In genomic region chr16:88875703-88876234, GRCh38 we compare ENCODE assay signal across 18 cellular contexts. TPM values are rescaled to one million over a fixed set of nuclear protein-coding genes. Genes with fewer than 3 reads are reported as not detected.
DNase-seq lines count a peak whose midpoint lies in the region; ATAC-seq, FAIRE-seq and TF ChIP-seq lines count a peak whose summit lies in the region.
"Had no signal": no experiment of that assay in that cellular context is flagged by ENCODE, and none has a peak within 500 bp of the region (broad histone marks: within the 10 kb centered on the region; RNA-seq: fewer than 3 reads in every experiment).

No MANE protein-coding gene starts in this region.

- H3K79me2 ChIP-seq in GM23338 (replicated peaks; ENCODE audit: insufficient read depth) = no peaks in the 10 kb centered on the region
- H3K79me2 ChIP-seq in HCT116 (ENCODE audit: insufficient read depth, low read length) = no peaks in the 10 kb centered on the region
- no peaks in the 10 kb centered on the region for H3K79me2 ChIP-seq in K562 (ENCODE audit: control insufficient read depth, insufficient read depth, low read length)

- in situ Hi-C loops in K562 (cut with MboI) = no loop called here

- no peak for TF ChIP-seq CTCF in GM23338 (conservative IDR thresholded peaks at IDR 0.05; ENCODE audit: low read depth in 2 of 2)
- no peak for TF ChIP-seq CTCF in HCT116 (IDR thresholded peaks at IDR 0.05 in 2 of 3, conservative IDR thresholded peaks at IDR 0.05 in 1 of 3; ENCODE audit: borderline replicate concordance in 1 of 3, insufficient read depth in 1 of 3, low read depth in 2 of 3, low read length in 2 of 3)
- TF ChIP-seq CTCF in K562 (IDR thresholded peaks at IDR 0.05 in 2 of 3, conservative IDR thresholded peaks at IDR 0.05 in 1 of 3; ENCODE audit: insufficient read depth in 2 of 3, low read depth in 1 of 3, low read length in 3 of 3) = no peak

- H3K36me3 ChIP-seq in GM23338 (ENCODE audit: insufficient read depth) (no peaks in the 10 kb centered on the region), HCT116 (ENCODE audit: control insufficient read depth in 1 of 2, insufficient read depth in 2 of 2, low read length in 2 of 2) (no peaks in the 10 kb centered on the region), K562 (ENCODE audit: control insufficient read depth, insufficient read depth, low read length) (peaks cover 69% of the 10 kb centered on the region; the same call in 2 of the 3 replicates), neuronal stem cell (replicated peaks in 1 of 2; ENCODE audit: control insufficient read depth in 2 of 2, insufficient read depth in 2 of 2, low read length in 2 of 2) (no peaks in the 10 kb centered on the region)
- H3K36me3 ChIP-seq: BE2C had no signal

- H2BK15ac ChIP-seq in neuronal stem cell (ENCODE audit: low read length) = no peak overlapping the region

- over 99% methylated on average over 21 of the region's 22 CpGs for WGBS in K562 (ENCODE audit: insufficient coverage, low coverage, missing lambda C conversion rate)
- no CpG with 5 or more reads among the region's 22 CpGs for WGBS in neuronal stem cell (ENCODE audit: extremely low coverage in 2 of 2, insufficient read length in 2 of 2, insufficient replicate concordance in 1 of 2), 2 donors

- H3K18ac ChIP-seq in neuronal stem cell (ENCODE audit: low read length) = no peak overlapping the region

- H3F3A ChIP-seq in GM23338 (replicated peaks; ENCODE audit: low read depth) = no peaks in the 10 kb centered on the region

- BruUV-seq in HCT116 (replicated peaks; lab: Mats Ljungman, UMichigan) (TSS peak; percentile 56), K562 (replicated peaks; lab: Mats Ljungman, UMichigan) (TSS peak; percentile 50)

- no peak overlapping the region for H3K23ac ChIP-seq in neuronal stem cell (ENCODE audit: low read depth, low read length, poor library complexity)

- H3K27me3 Mint-ChIP-seq in GM23338 (ENCODE audit: insufficient read depth, low read depth, poor library complexity) = peaks cover 13% of the 10 kb centered on the region

- no peak overlapping the region for H2BK120ac ChIP-seq in neuronal stem cell (ENCODE audit: low read depth, low read length)

- RAD21 ChIA-PET in HCT116 (lab: Charles Lee; ENCODE audit: low non-redundant PET in 1 of 2, low total read pairs in 2 of 2, uncharacterized antibody in 2 of 2, unreplicated experiment in 2 of 2) = no interaction called here

- no peaks in the 10 kb centered on the region; the same call in 1 of the 3 replicates for H3K9me3 Mint-ChIP-seq in GM23338
- H3K9me3 Mint-ChIP-seq: CD8-positive, alpha-beta memory T cell; H9 had no signal

- no peak for ATAC-seq in GM23338
- ATAC-seq in HCT116 = no peak
- ATAC-seq in K562 = no peak
- no peak for ATAC-seq in GM18873 (IDR thresholded peaks at IDR 0.05; ENCODE audit: low FRiP score, unreplicated experiment)

- POLR2A ChIA-PET in HCT116 (lab: Charles Lee) (no interaction called here), K562 (lab: Yijun Ruan, JAX) (interaction anchor here (0.7 to 0.8 kb wide), 2 partner anchors 9 to 18 kb away, joined by 3 read pairs; no protein-coding TSS in a partner anchor)

- no peak overlapping the region for H3K4me3 ChIP-seq in GM23338
- no peak overlapping the region for H3K4me3 ChIP-seq in HCT116 (replicated peaks in 1 of 2; ENCODE audit: low read depth in 1 of 2, low read length in 2 of 2)
- no peak overlapping the region for H3K4me3 ChIP-seq in K562
- no peak overlapping the region for H3K4me3 ChIP-seq in neuronal stem cell (ENCODE audit: low read length in 2 of 2)

- H2AFZ ChIP-seq in GM23338 = no peak overlapping the region
- H2AFZ ChIP-seq in HCT116 (ENCODE audit: low read depth, low read length, poor library complexity, severe bottlenecking) = no peak overlapping the region
- H2AFZ ChIP-seq in K562 (ENCODE audit: low read depth, low read length) = no peak overlapping the region
- no peak overlapping the region for H2AFZ ChIP-seq in neuronal stem cell (ENCODE audit: low read length)

- H3K9me1 ChIP-seq in K562 (ENCODE audit: control insufficient read depth, insufficient read depth, low read length) = peaks cover 9% of the 10 kb centered on the region

- no peak for TF ChIP-seq EP300 in K562 (IDR thresholded peaks at IDR 0.05; ENCODE audit: low read length)

- H3K27ac ChIP-seq in GM23338 (ENCODE audit: low read depth) = 0 out of 2 replicates have a peak overlapping the region, but pooled peaks have one; percentile 2
- no peak overlapping the region for H3K27ac ChIP-seq in HCT116 (ENCODE audit: low read depth, low read length)
- H3K27ac ChIP-seq in K562 (ENCODE audit: extremely low read depth, low read depth, low read length) = no peak overlapping the region
- no peak overlapping the region for H3K27ac ChIP-seq in neuronal stem cell (replicated peaks; ENCODE audit: low read length)

- no peaks in the 10 kb centered on the region for H3K9me2 ChIP-seq in GM23338 (ENCODE audit: insufficient read depth)
- no peaks in the 10 kb centered on the region for H3K9me2 ChIP-seq in HCT116 (ENCODE audit: insufficient read depth)

- no peaks in the 10 kb centered on the region for H3K4me1 ChIP-seq in GM23338 (ENCODE audit: insufficient read depth)
- H3K4me1 ChIP-seq in HCT116 (ENCODE audit: control insufficient read depth in 1 of 2, insufficient read depth in 2 of 2, low read length in 2 of 2) = no peaks in the 10 kb centered on the region
- H3K4me1 ChIP-seq in K562 (replicated peaks in 1 of 2; ENCODE audit: control insufficient read depth in 2 of 2, insufficient read depth in 2 of 2, low read length in 2 of 2) = peaks cover 13 to 65% of the 10 kb centered on the region in 2 experiments; a peak in 4 of 5 replicates
- H3K4me1 ChIP-seq in neuronal stem cell (ENCODE audit: control insufficient read depth in 2 of 2, insufficient read depth in 1 of 2, low read depth in 1 of 2, low read length in 2 of 2) = peaks cover 8 to 17% of the 10 kb centered on the region in 2 donors
- H3K4me1 ChIP-seq: BE2C had no signal

- no peak for TF ChIP-seq POLR2A in HCT116 (IDR thresholded peaks at IDR 0.05; ENCODE audit: borderline replicate concordance, extremely low read depth, insufficient read depth, insufficient read length)
- TF ChIP-seq POLR2A in K562 (conservative IDR thresholded peaks at IDR 0.05) = no peak

- H3K4me3 Mint-ChIP-seq in GM23338 = no peak overlapping the region
- H3K4me3 Mint-ChIP-seq: CD4-positive, CD25-positive, alpha-beta regulatory T cell; CD8-positive, alpha-beta memory T cell; H9 had no signal

- H4K20me1 ChIP-seq in GM23338 (replicated peaks; ENCODE audit: insufficient read depth) (no peaks in the 10 kb centered on the region), HCT116 (ENCODE audit: insufficient read depth) (no peaks in the 10 kb centered on the region), K562 (replicated peaks; ENCODE audit: control insufficient read depth, insufficient read depth, low read length) (peaks cover 12% of the 10 kb centered on the region; the same call in 1 of the 2 replicates)

- no peak overlapping the region for H2BK5ac ChIP-seq in neuronal stem cell (ENCODE audit: low read length)

- DNase-seq in GM23338 (ENCODE audit: low spot score) (no peak), HCT116 (ENCODE audit: low read depth, low spot score) (no peak), K562 (ENCODE audit: extremely low read depth in 1 of 4, low spot score in 3 of 4) (no peak), neuronal stem cell (ENCODE audit: low spot score) (no peak), DMS79 (lab: John Stamatoyannopoulos, UW) (no peak)
- DNase-seq: ACHN; BE2C; C1 segment of cervical spinal cord; CD4-positive, CD25-positive, alpha-beta regulatory T cell; CD8-positive, alpha-beta memory T cell; COR-L47; DMS 273 treated with DMSO at 0.1 percent for 48 hours; H9 had no signal

- H3K9ac ChIP-seq in HCT116 (ENCODE audit: low read length) (no peak overlapping the region), K562 (ENCODE audit: insufficient read depth in 1 of 2, low read depth in 2 of 2, low read length in 2 of 2) (no peak overlapping the region), neuronal stem cell (ENCODE audit: low read depth, low read length, poor library complexity) (no peak overlapping the region)

- H3K9me3 ChIP-seq in HCT116 (ENCODE audit: control insufficient read depth in 1 of 2, insufficient read depth in 1 of 2, low read depth in 1 of 2, low read length in 2 of 2) = no peaks in the 10 kb centered on the region
- no peaks in the 10 kb centered on the region for H3K9me3 ChIP-seq in K562 (replicated peaks; ENCODE audit: control insufficient read depth, insufficient read depth, low read depth, low read length)
- H3K9me3 ChIP-seq in neuronal stem cell (replicated peaks in 1 of 2; ENCODE audit: control insufficient read depth in 2 of 2, insufficient read depth in 1 of 2, low read depth in 1 of 2, low read length in 2 of 2) = no peaks in the 10 kb centered on the region
- H3K9me3 ChIP-seq: BE2C had no signal

- no peak overlapping the region for H2BK12ac ChIP-seq in neuronal stem cell (ENCODE audit: low read length)

- no peak overlapping the region for H3K4me2 ChIP-seq in GM23338
- no peak overlapping the region for H3K4me2 ChIP-seq in HCT116 (ENCODE audit: low read length)
- H3K4me2 ChIP-seq in K562 (ENCODE audit: insufficient read depth, low read length) = no peak overlapping the region
- H3K4me2 ChIP-seq in neuronal stem cell (ENCODE audit: insufficient read depth, low read length, poor library complexity, severe bottlenecking) = no peak overlapping the region

- H2AK5ac ChIP-seq in neuronal stem cell (ENCODE audit: low read depth, low read length) = peak overlapping the region; percentile 28

- H3K36me3 Mint-ChIP-seq in GM23338 (ENCODE audit: low read depth) = no peaks in the 10 kb centered on the region; the same call in 2 of the 3 replicates
- H3K36me3 Mint-ChIP-seq: CD4-positive, CD25-positive, alpha-beta regulatory T cell; CD8-positive, alpha-beta memory T cell had no signal

- no peak overlapping the region for H4K91ac ChIP-seq in neuronal stem cell (ENCODE audit: low read depth, low read length, poor library complexity)

- H3K4ac ChIP-seq in neuronal stem cell (ENCODE audit: low read length) = no peak overlapping the region

- CTCF ChIA-PET in HCT116 (lab: Charles Lee) = interaction anchor here (0.7 kb wide), 1 partner anchor 138 kb away, joined by 3 read pairs; no protein-coding TSS in a partner anchor
- CTCF ChIA-PET in K562 (lab: Yijun Ruan, JAX; ENCODE audit: low intra/inter-chr PET ratio) = no interaction called here

- H3K79me1 ChIP-seq in neuronal stem cell (ENCODE audit: low read depth, low read length) = peaks cover 3% of the 10 kb centered on the region

- H3K27me3 ChIP-seq in GM23338 (ENCODE audit: insufficient read depth) = no peaks in the 10 kb centered on the region
- H3K27me3 ChIP-seq in HCT116 (ENCODE audit: insufficient read depth, low read length) = no peaks in the 10 kb centered on the region
- H3K27me3 ChIP-seq in K562 (ENCODE audit: control insufficient read depth in 2 of 2, insufficient read depth in 2 of 2, low read length in 2 of 2) = no peaks in the 10 kb centered on the region
- H3K27me3 ChIP-seq in neuronal stem cell (ENCODE audit: control insufficient read depth in 3 of 3, insufficient read depth in 3 of 3, low read depth in 1 of 3, low read length in 3 of 3) = peaks cover 0 to 57% (median 3%) of the 10 kb centered on the region in 3 experiments

- intact Hi-C loops in HCT116 (cut with micrococcal nuclease) (no loop called here), K562 (cut with micrococcal nuclease) (no loop called here)

- no peak overlapping the region for H3K14ac ChIP-seq in neuronal stem cell (ENCODE audit: low read length)

- no peak for TF ChIP-seq RAD21 in HCT116 (IDR thresholded peaks at IDR 0.05; ENCODE audit: low read depth)
- TF ChIP-seq RAD21 in K562 (CRISPR knock-in tag; conservative IDR thresholded peaks at IDR 0.05 in 1 of 2, IDR thresholded peaks at IDR 0.05 in 1 of 2) = no peak

- peak; percentile 35 for FAIRE-seq in K562 (lab: Jason Lieb, UNC)
- FAIRE-seq: A204.1, G401.6, GM12892, H1 had no signal

- no peak overlapping the region for H4K8ac ChIP-seq in neuronal stem cell (ENCODE audit: low read depth, low read length)

- H3K4me1 Mint-ChIP-seq in GM23338 = no peaks in the 10 kb centered on the region; the same call in 2 of the 3 replicates
- H3K4me1 Mint-ChIP-seq: CD8-positive, alpha-beta memory T cell had no signal

- H3K27ac Mint-ChIP-seq in GM23338 = no peak overlapping the region
- H3K27ac Mint-ChIP-seq: CD4-positive, CD25-positive, alpha-beta regulatory T cell had no signal

RNA-seq across cellular contexts. Expression of gene PABPN1L, which starts 9.3 kb away (rescaled TPM):
- total RNA-seq in GM23338 (2014; rRNA removed; shearing (Covaris generic)) = not detected in 2 replicates
- polyA plus RNA-seq in GM23338 (2016; fragmentation: Nextera tagmentation; extraction: Ambion mirVana) (not detected in 2 replicates), K562 (2011; rRNA removed) (not detected in 2 replicates), K562 (2014; fragmentation: Illumina TruSeq; extraction: Trizol) (not detected in 2 replicates), K562 (2014; fragmentation: Nextera tagmentation; extraction: Ambion mirVana) (not detected), K562 (2014; rRNA removed) (0.11 TPM in 1 of 2 replicates, not detected in the other)
- total RNA-seq in HCT116 (2021; ENCODE audit: unreplicated experiment) (0.57 TPM), K562 (2014; rRNA removed) (0.32 TPM in 1 of 2 replicates, not detected in the other), K562 (2014; rRNA removed; fragmentation: Illumina TruSeq; extraction: Trizol) (not detected in 2 replicates), K562 (2015; rRNA removed; fragmentation: Illumina TruSeq; extraction: Trizol) (0.19 TPM in 1 of 2 replicates, not detected in the other), K562 (2021) (0.29 TPM in 1 of 2 replicates, not detected in the other)
- 0.07 and 0.33 TPM in 2 replicates for polyA plus RNA-seq in HCT116 (2012)
- total RNA-seq in K562 (2011; cell fraction: chromatin; rRNA removed; ENCODE audit: low replicate concordance) = 0.46 and 2.2 TPM in 2 replicates
- total RNA-seq in K562 (2011; cell fraction: nucleolus; rRNA removed) = 0.26 and 0.50 TPM in 2 replicates
- total RNA-seq in K562 (2011; cell fraction: nucleoplasm; rRNA removed) = 0.29 and 0.99 TPM in 2 replicates
- polyA plus RNA-seq in K562 (2011; cell fraction: cytosol; rRNA removed) = not detected in 2 replicates
- polyA plus RNA-seq in K562 (2011; cell fraction: nucleus; rRNA removed) = 0.55 and 0.58 TPM in 2 replicates
- polyA plus RNA-seq in K562 (2012) = 0.29 and 0.71 TPM in 2 replicates
- polyA minus RNA-seq in K562 (2011; rRNA and poly(A)+ RNA removed) = not detected in 2 replicates
- polyA minus RNA-seq in K562 (2011; cell fraction: cytosol; rRNA and poly(A)+ RNA removed) = not detected in 2 replicates
- polyA minus RNA-seq in K562 (2011; cell fraction: nucleus; rRNA and poly(A)+ RNA removed) = not detected in 2 replicates
- not detected for polyA plus RNA-seq in neuronal stem cell (2013, experiment 1 of 2)
- not detected for polyA plus RNA-seq in neuronal stem cell (2013, experiment 2 of 2)
- total RNA-seq: CD4-positive, CD25-positive, alpha-beta regulatory T cell; CD8-positive, alpha-beta memory T cell; H1; H9 had no signal
- polyA plus RNA-seq: CD4-positive, CD25-positive, alpha-beta regulatory T cell; CD8-positive, alpha-beta memory T cell; H1 had no signal

RNA-seq across cellular contexts. Expression of gene TRAPPC2L, which starts 18.8 kb away (rescaled TPM):
- total RNA-seq in GM23338 (2014; rRNA removed; shearing (Covaris generic)) = 59.3 and 68.8 TPM in 2 replicates
- 167 and 171 TPM in 2 replicates for polyA plus RNA-seq in GM23338 (2016; fragmentation: Nextera tagmentation; extraction: Ambion mirVana)
- 94.1 TPM for total RNA-seq in HCT116 (2021; ENCODE audit: unreplicated experiment)
- 141 and 162 TPM in 2 replicates for polyA plus RNA-seq in HCT116 (2012)
- 43.1 and 83.7 TPM in 2 replicates for total RNA-seq in K562 (2011; cell fraction: chromatin; rRNA removed; ENCODE audit: low replicate concordance)
- total RNA-seq in K562 (2011; cell fraction: nucleolus; rRNA removed) = 64.3 and 69.7 TPM in 2 replicates
- 53.0 and 53.7 TPM in 2 replicates for total RNA-seq in K562 (2011; cell fraction: nucleoplasm; rRNA removed)
- 60.4 and 77.5 TPM in 2 replicates for total RNA-seq in K562 (2014; rRNA removed)
- 92.6 and 126 TPM in 2 replicates for total RNA-seq in K562 (2014; rRNA removed; fragmentation: Illumina TruSeq; extraction: Trizol)
- total RNA-seq in K562 (2015; rRNA removed; fragmentation: Illumina TruSeq; extraction: Trizol) = 61.1 and 69.1 TPM in 2 replicates
- 89.1 and 92.6 TPM in 2 replicates for total RNA-seq in K562 (2021)
- 124 and 163 TPM in 2 replicates for polyA plus RNA-seq in K562 (2011; rRNA removed)
- polyA plus RNA-seq in K562 (2011; cell fraction: cytosol; rRNA removed) = 94.2 and 150 TPM in 2 replicates
- 96.2 and 120 TPM in 2 replicates for polyA plus RNA-seq in K562 (2011; cell fraction: nucleus; rRNA removed)
- polyA plus RNA-seq in K562 (2012) = 69.9 and 168 TPM in 2 replicates
- polyA plus RNA-seq in K562 (2014; fragmentation: Illumina TruSeq; extraction: Trizol) = 97.5 and 104 TPM in 2 replicates
- 100 to 1,000 TPM; 345 to 398 TPM for polyA plus RNA-seq in K562 (2014; fragmentation: Nextera tagmentation; extraction: Ambion mirVana)
- 92.4 and 99.1 TPM in 2 replicates for polyA plus RNA-seq in K562 (2014; rRNA removed)
- polyA minus RNA-seq in K562 (2011; rRNA and poly(A)+ RNA removed) = 28.3 and 55.3 TPM in 2 replicates
- 24.9 and 30.9 TPM in 2 replicates for polyA minus RNA-seq in K562 (2011; cell fraction: cytosol; rRNA and poly(A)+ RNA removed)
- 30.4 and 33.3 TPM in 2 replicates for polyA minus RNA-seq in K562 (2011; cell fraction: nucleus; rRNA and poly(A)+ RNA removed)
- polyA plus RNA-seq in neuronal stem cell (2013, experiment 1 of 2) = 57.0 TPM
- polyA plus RNA-seq in neuronal stem cell (2013, experiment 2 of 2) = 58.2 TPM

RNA-seq across cellular contexts. Expression of gene GALNS, which starts 19.0 kb away (rescaled TPM):
- 16.4 and 18.8 TPM in 2 replicates for total RNA-seq in GM23338 (2014; rRNA removed; shearing (Covaris generic))
- polyA plus RNA-seq in GM23338 (2016; fragmentation: Nextera tagmentation; extraction: Ambion mirVana) (9.7 TPM in 2 replicates), K562 (2011; rRNA removed) (3.9 and 4.3 TPM in 2 replicates), K562 (2014; fragmentation: Illumina TruSeq; extraction: Trizol) (6.0 and 7.0 TPM in 2 replicates), K562 (2014; fragmentation: Nextera tagmentation; extraction: Ambion mirVana) (under 1 TPM; 0.38 to 0.63 TPM), K562 (2014; rRNA removed) (6.7 and 8.6 TPM in 2 replicates)
- total RNA-seq in HCT116 (2021; ENCODE audit: unreplicated experiment) (44.6 TPM), K562 (2014; rRNA removed) (3.4 and 5.4 TPM in 2 replicates), K562 (2014; rRNA removed; fragmentation: Illumina TruSeq; extraction: Trizol) (2.4 and 4.1 TPM in 2 replicates), K562 (2015; rRNA removed; fragmentation: Illumina TruSeq; extraction: Trizol) (5.6 and 5.9 TPM in 2 replicates), K562 (2021) (12.3 and 13.2 TPM in 2 replicates)
- 22.7 and 24.3 TPM in 2 replicates for polyA plus RNA-seq in HCT116 (2012)
- total RNA-seq in K562 (2011; cell fraction: chromatin; rRNA removed; ENCODE audit: low replicate concordance) = 69.8 and 180 TPM in 2 replicates
- total RNA-seq in K562 (2011; cell fraction: nucleolus; rRNA removed) = 70.5 and 71.6 TPM in 2 replicates
- 50.8 and 56.2 TPM in 2 replicates for total RNA-seq in K562 (2011; cell fraction: nucleoplasm; rRNA removed)
- 3.9 and 9.1 TPM in 2 replicates for polyA plus RNA-seq in K562 (2011; cell fraction: cytosol; rRNA removed)
- 20.2 and 34.5 TPM in 2 replicates for polyA plus RNA-seq in K562 (2011; cell fraction: nucleus; rRNA removed)
- polyA plus RNA-seq in K562 (2012) = 11.1 and 16.0 TPM in 2 replicates
- polyA minus RNA-seq in K562 (2011; rRNA and poly(A)+ RNA removed) = 1.9 and 3.7 TPM in 2 replicates
- polyA minus RNA-seq in K562 (2011; cell fraction: cytosol; rRNA and poly(A)+ RNA removed) = 3.2 and 3.3 TPM in 2 replicates
- polyA minus RNA-seq in K562 (2011; cell fraction: nucleus; rRNA and poly(A)+ RNA removed) = 7.0 and 7.8 TPM in 2 replicates
- 9.6 TPM for polyA plus RNA-seq in neuronal stem cell (2013, experiment 1 of 2)
- 9.1 TPM for polyA plus RNA-seq in neuronal stem cell (2013, experiment 2 of 2)
